ENCODE assay signal across 7 cellular contexts in the genomic region with DNA sequence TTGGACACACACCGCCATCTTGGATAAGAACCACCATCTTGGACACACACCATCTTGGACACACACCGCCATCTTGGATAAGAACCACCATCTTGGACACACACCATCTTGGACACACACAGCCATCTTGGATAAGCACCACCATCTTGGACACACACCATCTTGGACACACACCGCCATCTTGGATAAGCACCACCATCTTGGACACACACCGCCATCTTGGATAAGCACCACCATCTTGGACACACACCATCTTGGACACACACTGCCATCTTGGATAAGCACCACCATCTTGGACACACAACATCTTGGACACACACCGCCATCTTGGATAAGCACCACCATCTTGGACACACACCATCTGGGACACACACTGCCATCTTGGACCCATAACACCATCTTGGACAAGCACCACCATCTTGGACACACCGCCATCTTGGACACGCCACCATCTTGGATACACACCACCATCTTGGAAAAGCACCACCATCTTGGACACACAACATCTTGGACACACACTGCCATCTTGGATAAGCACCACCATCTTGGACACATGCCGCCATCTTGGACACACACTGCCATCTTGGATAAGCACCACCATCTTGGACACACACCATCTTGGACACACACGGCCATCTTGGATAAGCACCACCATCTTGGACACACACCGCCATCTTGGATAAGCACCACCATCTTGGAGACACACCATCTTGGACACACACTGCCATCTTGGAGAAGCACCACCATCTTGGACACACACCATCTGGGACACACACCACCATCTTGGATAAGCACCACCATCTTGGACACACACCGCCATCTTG. TPM values are rescaled to one million over a fixed set of nuclear protein-coding genes. Genes with fewer than 3 reads are reported as not detected.
DNase-seq lines count a peak whose midpoint lies in the region; ATAC-seq, FAIRE-seq and TF ChIP-seq lines count a peak whose summit lies in the region.
"Not testable (repeated sequence)": the region's sequence is repeated elsewhere in the genome, so short reads cannot be mapped to it uniquely, and the experiment has no call there.

No MANE protein-coding gene starts in this region.

- ATAC-seq in Right ventricle myocardium superior (ENCODE audit: poor library complexity); mucosa of descending colon: not testable (repeated sequence)

- H3K4me1 ChIP-seq in astrocyte (ENCODE audit: insufficient read depth, low read length); mucosa of descending colon (ENCODE audit: low read depth): not testable (repeated sequence)

- peaks cover 25% of the 10 kb centered on the region for H3K9me3 Mint-ChIP-seq in astrocyte (ENCODE audit: unreplicated experiment)

- H3K9ac ChIP-seq in astrocyte (ENCODE audit: low read length): not testable (repeated sequence)

- not testable (repeated sequence) for H3K27ac ChIP-seq in WERI-Rb-1; astrocyte (ENCODE audit: low read depth, low read length)

- TF ChIP-seq POLR2A in GM12891 (IDR thresholded peaks at IDR 0.05; ENCODE audit: low read depth, low read length): 0 out of 2 replicates have a peak, but pooled peaks have one; percentile 28

- not testable (repeated sequence) for H3K4me3 ChIP-seq in WERI-Rb-1 (ENCODE audit: low read depth, low read length); astrocyte (ENCODE audit: insufficient read depth, low read depth, low read length); mucosa of descending colon

- TF ChIP-seq CTCF in WERI-Rb-1 (IDR thresholded peaks at IDR 0.05; ENCODE audit: low read depth, low read length); astrocyte (IDR thresholded peaks at IDR 0.05; ENCODE audit: insufficient read depth, low read depth, low read length); mucosa of descending colon (IDR thresholded peaks at IDR 0.05): not testable (repeated sequence)

- FAIRE-seq in GM12891 (lab: Jason Lieb, UNC) (peak; percentile 92), astrocyte (lab: Jason Lieb, UNC) (peak; percentile 58)

- not testable (repeated sequence) for H2AFZ ChIP-seq in astrocyte (ENCODE audit: low read depth, low read length)

- not testable (repeated sequence) for H3K4me2 ChIP-seq in astrocyte (ENCODE audit: low read length)

- H3K79me2 ChIP-seq in astrocyte (ENCODE audit: insufficient read depth, low read length): peaks cover 74% of the 10 kb centered on the region

- not testable (repeated sequence) for H3K9me3 ChIP-seq in WERI-Rb-1 (ENCODE audit: severe bottlenecking); astrocyte (ENCODE audit: insufficient read depth, low read depth, low read length); mucosa of descending colon

- not testable (repeated sequence) for H3K27ac Mint-ChIP-seq in astrocyte (ENCODE audit: unreplicated experiment)

- peaks cover 26% of the 10 kb centered on the region for H3K36me3 Mint-ChIP-seq in astrocyte (ENCODE audit: low read depth, unreplicated experiment)

- H3K27me3 Mint-ChIP-seq in astrocyte (ENCODE audit: low read depth, unreplicated experiment): not testable (repeated sequence)

- H3K4me1 Mint-ChIP-seq in astrocyte (ENCODE audit: low read depth, unreplicated experiment): not testable (repeated sequence)

- not testable (repeated sequence) for H3K36me3 ChIP-seq in WERI-Rb-1; astrocyte (ENCODE audit: insufficient read depth, low read length); mucosa of descending colon (ENCODE audit: low read depth)

- H3K27me3 ChIP-seq in WERI-Rb-1 (ENCODE audit: insufficient read depth, low read depth, severe bottlenecking); astrocyte (ENCODE audit: insufficient read depth, low read length): not testable (repeated sequence)

- DNase-seq in GM12891 (ENCODE audit: insufficient read length, low spot score); astrocyte (ENCODE audit: low read depth): not testable (repeated sequence)
- DNase-seq in WERI-Rb-1 (peak; percentile 3), Right ventricle myocardium superior (peak; percentile 31), mucosa of descending colon (peak; percentile 0 to 8 (median 5))
- peak; percentile 42 for DNase-seq in activated CD8-positive, alpha-beta memory T cell treated with anti-CD3 and anti-CD28 coated beads, Interleukin-2, amount 50 U/mL, for 48 hours
- peak; percentile 3 for DNase-seq in stimulated activated CD4-positive, alpha-beta T cell treated with anti-CD3 and anti-CD28 coated beads, Interleukin-4, amount 100 ng/mL, for 24 hours

- intact Hi-C loops in Right ventricle myocardium superior (cut with DNase I): loop anchor here (10.0 kb wide), 1 partner anchor 53 kb away; the partner anchor contains the start of gene SLC25A6
- intact Hi-C loops in mucosa of descending colon (cut with DNase I, micrococcal nuclease): not testable (repeated sequence)

- peaks cover 45% of the 10 kb centered on the region for H4K20me1 ChIP-seq in astrocyte (ENCODE audit: insufficient read depth, low read length)

- not testable (repeated sequence) for H3K4me3 Mint-ChIP-seq in astrocyte (ENCODE audit: unreplicated experiment)

RNA-seq across cellular contexts. Expression of gene ASMTL, which starts 4.5 kb away (rescaled TPM):
- polyA plus RNA-seq in GM12891 (2012; ENCODE audit: low read depth, missing spikeins): 59.7 TPM
- 22.1 and 26.5 TPM in 2 replicates for total RNA-seq in astrocyte
- total RNA-seq in Right ventricle myocardium superior: 31.8 TPM
- total RNA-seq in mucosa of descending colon: 10 to 100 TPM; 15.6 to 32.0 (median 18.8) TPM

RNA-seq across cellular contexts. Expression of gene SLC25A6, which starts 56.3 kb away (rescaled TPM):
- 741 TPM for polyA plus RNA-seq in GM12891 (2012; ENCODE audit: low read depth, missing spikeins)
- 290 and 345 TPM in 2 replicates for total RNA-seq in astrocyte
- 141 TPM for total RNA-seq in Right ventricle myocardium superior
- 100 to 1,000 TPM; 435 to 455 (median 450) TPM for total RNA-seq in mucosa of descending colon
